ENCODE assay signal across 8 cellular contexts in the genomic region with DNA sequence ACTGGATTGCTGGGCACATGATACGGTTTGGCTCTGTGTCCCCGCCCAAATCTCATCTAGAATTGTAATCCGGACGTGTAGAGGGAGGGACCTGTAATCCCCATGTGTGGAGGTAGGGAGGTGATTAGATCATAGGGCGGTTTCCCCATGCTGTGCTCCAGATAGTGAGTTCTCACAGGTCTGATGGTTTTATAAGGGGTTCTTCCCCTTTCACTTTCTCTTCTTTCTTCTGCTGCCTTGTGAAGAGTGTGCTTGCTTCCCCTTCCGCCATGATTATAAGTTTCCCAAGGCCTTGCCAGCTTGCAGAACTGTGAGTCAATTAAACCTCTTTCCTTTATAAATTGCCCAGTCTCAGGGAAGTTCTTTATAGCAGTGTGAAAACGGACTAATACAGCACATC.
A peak's percentile ranks its signal among the peaks of the same experiment; 100 is the strongest.
DNase-seq lines count a peak whose midpoint lies in the region; ATAC-seq and TF ChIP-seq lines count a peak whose summit lies in the region.

No MANE protein-coding gene starts in this region.

- TF ChIP-seq CTCF in GM13976 (IDR thresholded peaks at IDR 0.05; ENCODE audit: borderline replicate concordance, control extremely low read depth, extremely low read depth, insufficient read depth, missing control alignments) (no peak), coronary artery (IDR thresholded peaks at IDR 0.05) (no peak)

- peak overlapping the region; percentile 17 for H3K4me3 ChIP-seq in coronary artery

- H3K27ac ChIP-seq in coronary artery, result peak overlapping the region in 1 of 2 donors; percentile 54

- ATAC-seq in GM21381 (IDR thresholded peaks at IDR 0.05; ENCODE audit: unreplicated experiment) (peak; percentile 95), HG03442 (IDR thresholded peaks at IDR 0.05; ENCODE audit: unreplicated experiment) (peak; percentile 93)

- in situ Hi-C loops in GM13976 (cut with MboI; ENCODE audit: low sequenced_read_pairs, unreplicated experiment), result no loop called here

- DNase-seq in GM13976 (ENCODE audit: low spot score), result peak; percentile 57
- DNase-seq in coronary artery (ENCODE audit: low spot score), result no peak
- no peak for DNase-seq in T-helper 9 cell
- DNase-seq in NCI-H1436 (lab: John Stamatoyannopoulos, UW), result no peak
- no peak for DNase-seq in NCI-H2196 treated with DMSO at 0.1 percent for 48 hours (lab: John Stamatoyannopoulos, UW; ENCODE audit: unreplicated experiment)
- no peak for DNase-seq in NCI-H446 treated with DMSO at 0.1 percent for 48 hours (lab: John Stamatoyannopoulos, UW)
